ENCODE assay signal across 9 cellular contexts in genomic region chr1:206563367-206563953, GRCh38. TPM values are rescaled to one million over a fixed set of nuclear protein-coding genes. Genes with fewer than 3 reads are reported as not detected.
DNase-seq lines count a peak whose midpoint lies in the region; ATAC-seq lines count a peak whose summit lies in the region.
"Had no signal": no experiment of that assay in that cellular context is flagged by ENCODE, and none has a peak within 500 bp of the region (broad histone marks: within the 10 kb centered on the region; RNA-seq: fewer than 3 reads in every experiment).

No MANE protein-coding gene starts in this region.

- H3K9me3 Mint-ChIP-seq in naive B cell = no peaks in the 10 kb centered on the region

- H3K4me3 Mint-ChIP-seq in naive B cell = peak overlapping the region; percentile 54 to 87 (median 72)

- H3K36me3 Mint-ChIP-seq in naive B cell = peaks cover 15 to 18% of the 10 kb centered on the region in 2 donors

- ATAC-seq in GM18868 (IDR thresholded peaks at IDR 0.05; ENCODE audit: unreplicated experiment) = peak; percentile 22
- peak; percentile 39 for ATAC-seq in GM21723 (IDR thresholded peaks at IDR 0.05; ENCODE audit: unreplicated experiment)
- peak; percentile 14 for ATAC-seq in HG03469 (IDR thresholded peaks at IDR 0.05; ENCODE audit: unreplicated experiment)
- peak; percentile 3 to 6 for ATAC-seq in naive B cell (ENCODE audit: low read depth in 2 of 2)
- ATAC-seq in left ventricle myocardium superior = no peak
- no peak for ATAC-seq in GM18520 (IDR thresholded peaks at IDR 0.05; ENCODE audit: unreplicated experiment)

- peaks cover 72 to 96% (median 88%) of the 10 kb centered on the region in 3 donors for H3K4me1 Mint-ChIP-seq in naive B cell

- H3K27me3 Mint-ChIP-seq in naive B cell = no peaks in the 10 kb centered on the region

- peak overlapping the region; percentile 70 to 98 (median 92) for H3K27ac Mint-ChIP-seq in naive B cell

- DNase-seq in naive B cell (no peak), T-helper 9 cell (no peak), left ventricle myocardium superior (no peak)
- no peak for DNase-seq in activated CD8-positive, alpha-beta memory T cell treated with anti-CD3 and anti-CD28 coated beads, Interleukin-2, amount 50 U/mL, for 4 hours
- DNase-seq: NCI-H345 had no signal

- intact Hi-C loops in left ventricle myocardium superior (cut with micrococcal nuclease) = no loop called here

RNA-seq across cellular contexts. Expression of gene EIF2D, which starts 48.8 kb away (rescaled TPM):
- 10 to 100 TPM; 25.2 to 46.2 (median 31.8) TPM for polyA plus RNA-seq in naive B cell (ENCODE audit: low read depth in 6 of 6)
- 26.4 TPM for total RNA-seq in left ventricle myocardium superior

RNA-seq across cellular contexts. Expression of gene RASSF5, which starts 56.1 kb away (rescaled TPM):
- polyA plus RNA-seq in naive B cell (ENCODE audit: low read depth in 6 of 6) = 100 to 1,000 TPM; 116 to 166 (median 146) TPM
- 4.2 TPM for total RNA-seq in left ventricle myocardium superior

Comparison
In these comparisons a context has a peak if more than half of its experiments do, and no peak if none do; other contexts are left out.
1. ATAC-seq: peak in GM18868 (single experiment), GM21723 (single experiment), HG03469 (single experiment) and naive B cell (2 of 2); none in left ventricle myocardium superior (single experiment) and GM18520 (single experiment).